ENCODE assay signal across 15 cellular contexts in the genomic region with DNA sequence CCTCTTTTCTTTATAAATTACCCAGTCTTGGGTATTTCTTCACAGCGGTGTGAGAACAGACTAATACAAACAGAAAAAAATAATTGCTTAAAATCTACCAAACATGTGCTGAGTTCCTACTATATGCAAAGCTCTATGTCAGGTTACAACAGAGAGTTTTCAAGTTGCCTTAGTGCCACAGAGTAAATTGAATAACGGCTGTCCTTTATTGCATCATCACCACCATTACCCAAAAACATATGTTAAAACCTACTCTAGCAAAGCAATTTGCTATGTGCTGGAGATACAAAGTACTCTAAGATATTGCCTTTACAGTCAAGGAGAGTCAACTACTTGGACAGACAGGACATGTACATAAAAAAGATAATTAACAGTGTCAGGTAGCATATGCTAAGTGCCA.
"Had no signal": no experiment of that assay in that cellular context is flagged by ENCODE, and none has a peak within 500 bp of the region (broad histone marks: within the 10 kb centered on the region; RNA-seq: fewer than 3 reads in every experiment).

No MANE protein-coding gene starts in this region.

- H2AFZ ChIP-seq: parathyroid adenoma had no signal

- H3K27me3 ChIP-seq: gastrocnemius medialis, heart left ventricle, thyroid gland had no signal

- H3K36me3 Mint-ChIP-seq: naive B cell; stimulated activated memory B cell treated with anti-CD40 and anti-IgM and Interleukin-4, amounts not matched to agents 10 μg/mL and 1 μg/mL and 100 μg/mL, for 72 hours had no signal

- H3K79me2 ChIP-seq: parathyroid adenoma had no signal

- H3K27me3 Mint-ChIP-seq: activated T-helper 17 cell treated with anti-CD3 and anti-CD28 coated beads, Interleukin-2, amount 50 U/mL, for 72 hours; naive B cell; stimulated activated memory B cell treated with anti-CD40 and anti-IgM and Interleukin-4, amounts not matched to agents 10 μg/mL and 1 μg/mL and 100 μg/mL, for 72 hours had no signal

- H3K27ac Mint-ChIP-seq: activated naive CD4-positive, alpha-beta T cell treated with anti-CD3 and anti-CD28 coated beads for 36 hours; activated T-helper 17 cell treated with anti-CD3 and anti-CD28 coated beads, Interleukin-2, amount 50 U/mL, for 72 hours; naive B cell; stimulated activated memory B cell treated with anti-CD40 and anti-IgM and Interleukin-4, amounts not matched to agents 10 μg/mL and 1 μg/mL and 100 μg/mL, for 72 hours had no signal

- H3K4me1 Mint-ChIP-seq: activated T-helper 17 cell treated with anti-CD3 and anti-CD28 coated beads, Interleukin-2, amount 50 U/mL, for 72 hours; naive B cell; stimulated activated memory B cell treated with anti-CD40 and anti-IgM and Interleukin-4, amounts not matched to agents 10 μg/mL and 1 μg/mL and 100 μg/mL, for 72 hours had no signal

- H3K9ac ChIP-seq: parathyroid adenoma had no signal

- H3K27ac ChIP-seq: gastrocnemius medialis, heart left ventricle, parathyroid adenoma, thyroid gland had no signal

- H3K4me3 Mint-ChIP-seq: activated naive CD4-positive, alpha-beta T cell treated with anti-CD3 and anti-CD28 coated beads for 36 hours; activated T-helper 17 cell treated with anti-CD3 and anti-CD28 coated beads, Interleukin-2, amount 50 U/mL, for 72 hours; naive B cell; stimulated activated memory B cell treated with anti-CD40 and anti-IgM and Interleukin-4, amounts not matched to agents 10 μg/mL and 1 μg/mL and 100 μg/mL, for 72 hours had no signal

- H3K4me3 ChIP-seq: gastrocnemius medialis, heart left ventricle, lung, thyroid gland had no signal

- ATAC-seq: activated T-helper 17 cell treated with anti-CD3 and anti-CD28 coated beads, Interleukin-2, amount 50 U/mL, for 72 hours; esophagus mucosa; gastrocnemius medialis; heart left ventricle; left colon; stimulated activated memory B cell treated with anti-CD40 and anti-IgM and Interleukin-4, amounts not matched to agents 10 μg/mL and 1 μg/mL and 100 μg/mL, for 72 hours had no signal

- H3K36me3 ChIP-seq: gastrocnemius medialis, heart left ventricle, thyroid gland had no signal

- H3K4me1 ChIP-seq: gastrocnemius medialis, heart left ventricle, parathyroid adenoma had no signal

- H3K9me3 ChIP-seq: gastrocnemius medialis, thyroid gland had no signal

- DNase-seq: activated CD4-positive, alpha-beta T cell treated with anti-CD3 and anti-CD28 coated beads for 1 hour; activated CD4-positive, alpha-beta T cell treated with anti-CD3 and anti-CD28 coated beads, Interleukin-2, amount 50 U/mL, for 48 hours; activated naive CD4-positive, alpha-beta T cell treated with anti-CD3 and anti-CD28 coated beads for 36 hours; gastrocnemius medialis; heart left ventricle; left colon; naive B cell; T-helper 1 cell; T1000; thyroid gland had no signal
